In the genomic region with DNA sequence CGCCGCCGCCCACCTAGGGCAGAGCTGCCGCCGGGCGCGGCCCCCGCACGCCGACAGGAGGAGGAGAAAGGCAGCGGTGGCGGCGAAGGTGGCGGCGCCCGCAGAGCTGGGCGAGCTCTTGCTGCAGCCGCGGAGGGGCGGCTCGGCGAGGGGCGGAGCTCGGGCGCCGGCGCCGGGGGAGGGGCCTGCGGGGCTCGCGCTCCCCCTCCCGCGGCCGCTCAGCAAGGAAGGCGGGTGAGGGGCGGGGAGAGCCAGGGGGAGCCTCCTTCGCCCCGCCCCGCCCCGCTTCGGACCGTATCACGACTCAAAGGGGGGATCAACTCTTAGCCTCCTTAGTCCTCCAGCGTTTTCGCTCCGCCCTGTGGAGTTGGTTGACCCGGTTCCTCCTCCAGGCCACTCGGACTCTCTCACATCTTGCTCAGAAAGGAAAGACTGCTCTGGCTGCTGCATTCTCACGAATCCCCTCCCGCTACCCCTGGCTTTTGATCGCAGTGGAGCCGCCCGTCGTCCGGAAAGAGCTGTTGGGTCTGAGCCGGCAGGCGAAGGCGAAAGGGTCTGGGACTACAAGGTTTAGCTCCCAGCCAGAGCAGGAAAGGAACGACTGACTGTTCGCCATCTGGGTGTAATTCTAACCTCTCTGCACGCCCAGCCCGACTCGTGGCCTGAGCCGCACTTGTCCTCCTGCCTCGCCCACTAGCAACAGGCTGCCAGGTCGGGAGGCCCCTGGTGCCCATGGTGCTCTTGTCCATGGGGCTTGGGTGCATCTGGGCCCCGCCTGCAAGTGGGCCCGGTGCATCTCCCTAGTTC, we compare ENCODE assay signal across 1 cellular context.
TF ChIP-seq lines count a peak whose summit lies in the region.

A gene (minus strand): TSS at position 120 of the 807 bp plus-strand sequence. CDS start 232 bp downstream, outside the sequence.

TF ChIP-seq in K562, 482 proteins besides CTCF, POLR2A, EP300 and RAD21 (continued from another document):
- TF ChIP-seq, protein P1, sequence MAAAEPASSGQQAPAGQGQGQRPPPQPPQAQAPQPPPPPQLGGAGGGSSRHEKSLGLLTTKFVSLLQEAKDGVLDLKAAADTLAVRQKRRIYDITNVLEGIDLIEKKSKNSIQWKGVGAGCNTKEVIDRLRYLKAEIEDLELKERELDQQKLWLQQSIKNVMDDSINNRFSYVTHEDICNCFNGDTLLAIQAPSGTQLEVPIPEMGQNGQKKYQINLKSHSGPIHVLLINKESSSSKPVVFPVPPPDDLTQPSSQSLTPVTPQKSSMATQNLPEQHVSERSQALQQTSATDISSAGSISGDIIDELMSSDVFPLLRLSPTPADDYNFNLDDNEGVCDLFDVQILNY (CRISPR knock-in tag; IDR thresholded peaks at IDR 0.05) = no peak
